ENCODE assay signal across 12 cellular contexts in genomic region chr7:150365673-150366398, GRCh38. TPM values are rescaled to one million over a fixed set of nuclear protein-coding genes. Genes with fewer than 3 reads are reported as not detected.
DNase-seq lines count a peak whose midpoint lies in the region; ATAC-seq, FAIRE-seq and TF ChIP-seq lines count a peak whose summit lies in the region.
"Had no signal": no experiment of that assay in that cellular context is flagged by ENCODE, and none has a peak within 500 bp of the region (broad histone marks: within the 10 kb centered on the region; RNA-seq: fewer than 3 reads in every experiment).

No MANE protein-coding gene starts in this region.

- H2BK20ac ChIP-seq in H1 (ENCODE audit: low read length): 0 out of 2 replicates have a peak overlapping the region, but pooled peaks have one; percentile 48

- DNase-seq in H7 (peak; percentile 34), H1 (ENCODE audit: low read depth in 1 of 2, low spot score in 2 of 2) (no peak), NCI-H524 treated with DMSO at 0.1 percent for 48 hours (lab: John Stamatoyannopoulos, UW) (no peak)
- no peak for DNase-seq in stimulated activated effector memory CD8-positive, alpha-beta T cell treated with anti-CD3 and anti-CD28 coated beads, Interleukin-12 subunit alpha, Interleukin-12 subunit beta, amount 100 ng/mL, for 72 hours (ENCODE audit: low spot score in 2 of 2)
- DNase-seq: activated CD4-positive, alpha-beta T cell treated with anti-CD3 and anti-CD28 coated beads, Interleukin-2, amount 10 ng/mL, durations not matched to agents 7 days and 5 days; islet precursor cell; NCI-H2029; uterus had no signal

- no peak overlapping the region for H2BK15ac ChIP-seq in H1 (ENCODE audit: low read length)

- peak overlapping the region; percentile 90 for H2BK12ac ChIP-seq in H1 (ENCODE audit: low read depth, low read length)

- no peak overlapping the region for H2BK120ac ChIP-seq in H1 (replicated peaks; ENCODE audit: low read depth, low read length)

- H3K79me2 ChIP-seq in OCI-LY3 (ENCODE audit: low read length): peaks cover 29% of the 10 kb centered on the region
- peaks cover 7 to 20% of the 10 kb centered on the region in 2 experiments; a peak in 3 of 4 replicates for H3K79me2 ChIP-seq in H1 (ENCODE audit: control insufficient read depth in 1 of 2, insufficient read depth in 2 of 2, low read length in 2 of 2)

- TF ChIP-seq RAD21 in H1 (IDR thresholded peaks at IDR 0.05 in 1 of 2, conservative IDR thresholded peaks at IDR 0.05 in 1 of 2; ENCODE audit: low read depth in 2 of 2, low read length in 2 of 2): no peak

- peak overlapping the region; percentile 8 for H3K27ac Mint-ChIP-seq in stimulated activated effector memory CD8-positive, alpha-beta T cell treated with anti-CD3 and anti-CD28 coated beads, Interleukin-12 subunit alpha, Interleukin-12 subunit beta, amount 100 ng/mL, for 72 hours
- H3K27ac Mint-ChIP-seq: activated CD4-positive, alpha-beta T cell treated with anti-CD3 and anti-CD28 coated beads, Interleukin-2, amount 10 ng/mL, durations not matched to agents 7 days and 5 days had no signal

- no peak overlapping the region for H2AK5ac ChIP-seq in H1 (ENCODE audit: low read depth, low read length)

- no peak for FAIRE-seq in H1 (lab: Jason Lieb, UNC)

- H3K36me3 Mint-ChIP-seq in stimulated activated effector memory CD8-positive, alpha-beta T cell treated with anti-CD3 and anti-CD28 coated beads, Interleukin-12 subunit alpha, Interleukin-12 subunit beta, amount 100 ng/mL, for 72 hours: peaks cover 20% of the 10 kb centered on the region

- no peak overlapping the region for H3K23ac ChIP-seq in H1 (ENCODE audit: insufficient read length)

- H3K27me3 ChIP-seq in H7 (ENCODE audit: control insufficient read depth, insufficient read depth, low read length) (no peaks in the 10 kb centered on the region), OCI-LY3 (ENCODE audit: low read depth, low read length) (no peaks in the 10 kb centered on the region), H1 (replicated peaks in 1 of 4; ENCODE audit: control insufficient read depth in 3 of 4, extremely low read depth in 1 of 4, insufficient read depth in 3 of 4, low read length in 3 of 4) (no peaks in the 10 kb centered on the region)
- H3K27me3 ChIP-seq: uterus had no signal

- H4K5ac ChIP-seq in H1 (ENCODE audit: insufficient read length, low read depth, low read length): no peak overlapping the region

- H3K18ac ChIP-seq in H1 (ENCODE audit: extremely low read depth, low read length): peak overlapping the region; percentile 86; the same call in 1 of the 2 replicates

- H3K9me3 Mint-ChIP-seq in stimulated activated effector memory CD8-positive, alpha-beta T cell treated with anti-CD3 and anti-CD28 coated beads, Interleukin-12 subunit alpha, Interleukin-12 subunit beta, amount 100 ng/mL, for 72 hours: no peaks in the 10 kb centered on the region
- H3K9me3 Mint-ChIP-seq: activated CD4-positive, alpha-beta T cell treated with anti-CD3 and anti-CD28 coated beads, Interleukin-2, amount 10 ng/mL, durations not matched to agents 7 days and 5 days had no signal

- ATAC-seq in stimulated activated effector memory CD8-positive, alpha-beta T cell treated with anti-CD3 and anti-CD28 coated beads, Interleukin-12 subunit alpha, Interleukin-12 subunit beta, amount 100 ng/mL, for 72 hours: no peak
- ATAC-seq in HG02678 (IDR thresholded peaks at IDR 0.05; ENCODE audit: unreplicated experiment) (no peak), HG02759 (IDR thresholded peaks at IDR 0.05; ENCODE audit: unreplicated experiment) (no peak)

- H3K27ac ChIP-seq in OCI-LY3 (ENCODE audit: low read length): peak overlapping the region; percentile 93
- peak overlapping the region; percentile 6; the same call in 1 of the 2 replicates for H3K27ac ChIP-seq in H1 (ENCODE audit: low read depth, low read length)
- H3K27ac ChIP-seq: uterus had no signal

- no peak overlapping the region for H3K4me3 Mint-ChIP-seq in stimulated activated effector memory CD8-positive, alpha-beta T cell treated with anti-CD3 and anti-CD28 coated beads, Interleukin-12 subunit alpha, Interleukin-12 subunit beta, amount 100 ng/mL, for 72 hours
- H3K4me3 Mint-ChIP-seq: activated CD4-positive, alpha-beta T cell treated with anti-CD3 and anti-CD28 coated beads, Interleukin-2, amount 10 ng/mL, durations not matched to agents 7 days and 5 days had no signal

- POLR2A ChIA-PET in H1 (lab: Charles Lee; ENCODE audit: partially characterized antibody): interaction anchor here (1.0 to 7.6 kb wide), 11 partner anchors 10 to 47 kb away, joined by 3 to 116 read pairs (median 5); partner anchors contain the start of gene RARRES2

- no peak overlapping the region for H3K14ac ChIP-seq in H1 (ENCODE audit: insufficient read length)

- H3K4me3 ChIP-seq in H7 (ENCODE audit: insufficient read depth, low read depth, low read length) (no peak overlapping the region), OCI-LY3 (ENCODE audit: low read length) (0 out of 2 replicates have a peak overlapping the region, but pooled peaks have one; percentile 20), H1 (ENCODE audit: extremely low read depth in 1 of 4, insufficient read depth in 2 of 4, low read depth in 3 of 4, low read length in 4 of 4) (no peak overlapping the region)
- H3K4me3 ChIP-seq: uterus had no signal

- no peak overlapping the region for H2AFZ ChIP-seq in OCI-LY3 (ENCODE audit: low read depth, low read length)
- no peak overlapping the region for H2AFZ ChIP-seq in H1 (ENCODE audit: low read length)

- peaks cover 18% of the 10 kb centered on the region for H3K4me1 Mint-ChIP-seq in stimulated activated effector memory CD8-positive, alpha-beta T cell treated with anti-CD3 and anti-CD28 coated beads, Interleukin-12 subunit alpha, Interleukin-12 subunit beta, amount 100 ng/mL, for 72 hours

- H4K20me1 ChIP-seq in OCI-LY3 (ENCODE audit: insufficient read depth, low read length) (peaks cover 13% of the 10 kb centered on the region), H1 (replicated peaks in 1 of 2; ENCODE audit: control insufficient read depth in 1 of 2, insufficient read depth in 2 of 2, low read length in 2 of 2) (peaks cover 2% of the 10 kb centered on the region in 2 experiments)

- H3K4ac ChIP-seq in H1 (replicated peaks; ENCODE audit: insufficient read length, low read depth, low read length): no peak overlapping the region

- TF ChIP-seq CTCF in OCI-LY3 (IDR thresholded peaks at IDR 0.05; ENCODE audit: low read depth, low read length) (no peak), H1 (IDR thresholded peaks at IDR 0.05; ENCODE audit: control extremely low read depth in 1 of 3, insufficient read depth in 1 of 3, low read depth in 1 of 3, low read length in 3 of 3) (no peak)

- H4K8ac ChIP-seq in H1 (ENCODE audit: extremely low read depth, insufficient read depth, low read length): no peak overlapping the region

- peak overlapping the region; percentile 83; the same call in 1 of the 2 replicates for H2BK5ac ChIP-seq in H1 (ENCODE audit: low read depth, low read length)

- CTCF ChIA-PET in H1 (lab: Charles Lee; ENCODE audit: partially characterized antibody): interaction anchor here (0.8 to 1.9 kb wide), 11 partner anchors 11 to 80 kb away, joined by 3 to 7 read pairs (median 4); no protein-coding TSS in a partner anchor

- no peaks in the 10 kb centered on the region for H3K9me3 ChIP-seq in OCI-LY3 (ENCODE audit: insufficient read depth, low read length)
- H3K9me3 ChIP-seq in H1 (ENCODE audit: insufficient read depth in 2 of 2, low read depth in 1 of 2, low read length in 1 of 2): no peaks in the 10 kb centered on the region
- H3K9me3 ChIP-seq: uterus had no signal

- H3K4me2 ChIP-seq in OCI-LY3 (ENCODE audit: low read length) (peak overlapping the region; percentile 62), H1 (ENCODE audit: insufficient read depth in 1 of 2, low read depth in 2 of 2, low read length in 2 of 2) (no peak overlapping the region)

- TF ChIP-seq EP300 in H1 (IDR thresholded peaks at IDR 0.05; ENCODE audit: borderline replicate concordance in 1 of 2, low read depth in 2 of 2, low read length in 2 of 2): no peak

- peak overlapping the region; percentile 49 for H3K9ac ChIP-seq in OCI-LY3 (ENCODE audit: low read length)
- no peak overlapping the region; a peak in 1 of 7 replicates for H3K9ac ChIP-seq in H1 (replicated peaks in 1 of 4; ENCODE audit: extremely low read depth in 1 of 4, low read depth in 3 of 4, low read length in 3 of 4)

- H3K36me3 ChIP-seq in H7 (replicated peaks; ENCODE audit: control insufficient read depth, insufficient read depth, low read length): peaks cover 7% of the 10 kb centered on the region
- H3K36me3 ChIP-seq in OCI-LY3 (replicated peaks; ENCODE audit: low read depth, low read length): peaks cover 17% of the 10 kb centered on the region
- peaks cover 0 to 12% (median 5%) of the 10 kb centered on the region in 4 experiments; a peak in 5 of 8 replicates for H3K36me3 ChIP-seq in H1 (ENCODE audit: control insufficient read depth in 2 of 4, insufficient read depth in 4 of 4, low read length in 3 of 4)
- H3K36me3 ChIP-seq: uterus had no signal

- no peak for TF ChIP-seq POLR2A in H1 (IDR thresholded peaks at IDR 0.05; ENCODE audit: control extremely low read depth in 1 of 2, low read depth in 2 of 2, low read length in 2 of 2)

- H4K91ac ChIP-seq in H1 (replicated peaks; ENCODE audit: insufficient read length, low read length): no peak overlapping the region

- no peak overlapping the region for H3K56ac ChIP-seq in H1 (replicated peaks; ENCODE audit: insufficient read length, low read depth, low read length)

- peaks cover 11% of the 10 kb centered on the region; the same call in 1 of the 2 replicates for H3K23me2 ChIP-seq in H1 (ENCODE audit: low read depth, low read length)

- H3K4me1 ChIP-seq in OCI-LY3 (ENCODE audit: low read length) (peaks cover 67% of the 10 kb centered on the region), H1 (replicated peaks in 1 of 4; ENCODE audit: control insufficient read depth in 3 of 4, insufficient read depth in 4 of 4, low read length in 3 of 4) (peaks cover 18 to 35% (median 23%) of the 10 kb centered on the region in 4 experiments)

- H3K79me1 ChIP-seq in H1 (ENCODE audit: low read depth, low read length): peaks cover 6% of the 10 kb centered on the region

- 79% methylated on average over 5 of the region's 5 CpGs; no CpG with 5 or more reads in 1 of the 2 experiments for WGBS in H1 (ENCODE audit: extremely low coverage in 1 of 2, insufficient coverage in 1 of 2, insufficient read length in 1 of 2, insufficient replicate concordance in 2 of 2, low coverage in 1 of 2, low lambda C conversion rate in 2 of 2, missing lambda C conversion rate in 1 of 2), 2 experiments

RNA-seq across cellular contexts. Expression of gene REPIN1, which starts 2.8 kb away (rescaled TPM):
- 149 and 155 TPM in 2 replicates for total RNA-seq in H7 (2014; rRNA removed; shearing (Covaris generic))
- 125 and 130 TPM in 2 replicates for total RNA-seq in H1 (2021; fragmentation: NEBNext Ultra II Directional; extraction: Animal tissue kit (Norgen Biotek cat#: 25700))
- polyA plus RNA-seq in H1 (2011; rRNA removed): 98.6 and 147 TPM in 2 replicates
- polyA plus RNA-seq in H1 (2011; cell fraction: cytosol; rRNA removed): 110 TPM
- polyA plus RNA-seq in H1 (2011; cell fraction: nucleus; rRNA removed): 159 TPM
- polyA plus RNA-seq in H1 (2012, experiment 1 of 2): 81.6 to 105 TPM (median 96.5 TPM) in 4 replicates
- 86.7 TPM for polyA plus RNA-seq in H1 (2012, experiment 2 of 2)
- 78.2 TPM for polyA plus RNA-seq in H1 (2013, experiment 1 of 2)
- polyA plus RNA-seq in H1 (2013, experiment 2 of 2): 74.4 TPM
- 39.8 and 47.5 TPM in 2 replicates for polyA minus RNA-seq in H1 (2011; rRNA and poly(A)+ RNA removed)
- polyA minus RNA-seq in H1 (2011; cell fraction: cytosol; rRNA and poly(A)+ RNA removed): 55.6 TPM
- polyA minus RNA-seq in H1 (2011; cell fraction: nucleus; rRNA and poly(A)+ RNA removed): 72.6 TPM

RNA-seq across cellular contexts. Expression of gene ZNF775, which starts 13.3 kb away (rescaled TPM):
- total RNA-seq in H7 (2014; rRNA removed; shearing (Covaris generic)): 44.2 and 56.7 TPM in 2 replicates
- total RNA-seq in H1 (2021; fragmentation: NEBNext Ultra II Directional; extraction: Animal tissue kit (Norgen Biotek cat#: 25700)): 21.5 and 24.9 TPM in 2 replicates
- polyA plus RNA-seq in H1 (2011; rRNA removed): 13.6 and 22.5 TPM in 2 replicates
- polyA plus RNA-seq in H1 (2011; cell fraction: cytosol; rRNA removed): 23.8 TPM
- 26.9 TPM for polyA plus RNA-seq in H1 (2011; cell fraction: nucleus; rRNA removed)
- polyA plus RNA-seq in H1 (2012, experiment 1 of 2): 12.3 to 21.8 TPM (median 20.3 TPM) in 4 replicates
- polyA plus RNA-seq in H1 (2012, experiment 2 of 2): 13.0 TPM
- polyA plus RNA-seq in H1 (2013, experiment 1 of 2): 9.1 TPM
- polyA plus RNA-seq in H1 (2013, experiment 2 of 2): 8.5 TPM
- polyA minus RNA-seq in H1 (2011; rRNA and poly(A)+ RNA removed): 2.5 and 2.9 TPM in 2 replicates
- 21.4 TPM for polyA minus RNA-seq in H1 (2011; cell fraction: cytosol; rRNA and poly(A)+ RNA removed)
- 15.7 TPM for polyA minus RNA-seq in H1 (2011; cell fraction: nucleus; rRNA and poly(A)+ RNA removed)

RNA-seq across cellular contexts. Expression of gene RARRES2, which starts 24.4 kb away (rescaled TPM):
- total RNA-seq in H7 (2014; rRNA removed; shearing (Covaris generic)): 198 and 223 TPM in 2 replicates
- 254 and 264 TPM in 2 replicates for total RNA-seq in H1 (2021; fragmentation: NEBNext Ultra II Directional; extraction: Animal tissue kit (Norgen Biotek cat#: 25700))
- polyA plus RNA-seq in H1 (2011; rRNA removed): 441 and 483 TPM in 2 replicates
- 569 TPM for polyA plus RNA-seq in H1 (2011; cell fraction: cytosol; rRNA removed)
- 327 TPM for polyA plus RNA-seq in H1 (2011; cell fraction: nucleus; rRNA removed)
- 326 to 515 TPM (median 467 TPM) in 4 replicates for polyA plus RNA-seq in H1 (2012, experiment 1 of 2)
- polyA plus RNA-seq in H1 (2012, experiment 2 of 2): 519 TPM
- 191 TPM for polyA plus RNA-seq in H1 (2013, experiment 1 of 2)
- polyA plus RNA-seq in H1 (2013, experiment 2 of 2): 244 TPM
- polyA minus RNA-seq in H1 (2011; rRNA and poly(A)+ RNA removed): 29.0 and 37.7 TPM in 2 replicates
- 63.9 TPM for polyA minus RNA-seq in H1 (2011; cell fraction: cytosol; rRNA and poly(A)+ RNA removed)
- 52.1 TPM for polyA minus RNA-seq in H1 (2011; cell fraction: nucleus; rRNA and poly(A)+ RNA removed)
- total RNA-seq: activated CD4-positive, alpha-beta T cell treated with anti-CD3 and anti-CD28 coated beads, Interleukin-2, amount 10 ng/mL, durations not matched to agents 7 days and 5 days; H4 had no signal

RNA-seq across cellular contexts. Expression of gene ACTR3C, which starts 42.5 kb away (rescaled TPM):
- 0.73 and 3.2 TPM in 2 replicates for total RNA-seq in H7 (2014; rRNA removed; shearing (Covaris generic))
- total RNA-seq in H1 (2021; fragmentation: NEBNext Ultra II Directional; extraction: Animal tissue kit (Norgen Biotek cat#: 25700)): 0.84 TPM in 1 of 2 replicates, not detected in the other
- polyA plus RNA-seq in H1 (2011; rRNA removed): 0.78 and 1.5 TPM in 2 replicates
- polyA plus RNA-seq in H1 (2011; cell fraction: cytosol; rRNA removed): 1.3 TPM
- 1.6 TPM for polyA plus RNA-seq in H1 (2011; cell fraction: nucleus; rRNA removed)
- polyA plus RNA-seq in H1 (2012, experiment 1 of 2): 0.98 to 2.0 TPM (median 1.4 TPM) in 4 replicates
- polyA plus RNA-seq in H1 (2012, experiment 2 of 2): 0.75 TPM
- not detected for polyA plus RNA-seq in H1 (2013, experiment 1 of 2)
- polyA plus RNA-seq in H1 (2013, experiment 2 of 2): 0.07 TPM
- 2.5 and 6.1 TPM in 2 replicates for polyA minus RNA-seq in H1 (2011; rRNA and poly(A)+ RNA removed)
- 1.9 TPM for polyA minus RNA-seq in H1 (2011; cell fraction: cytosol; rRNA and poly(A)+ RNA removed)
- 15.5 TPM for polyA minus RNA-seq in H1 (2011; cell fraction: nucleus; rRNA and poly(A)+ RNA removed)

RNA-seq across cellular contexts. Expression of gene LRRC61, which starts 42.7 kb away (rescaled TPM):
- total RNA-seq in H7 (2014; rRNA removed; shearing (Covaris generic)): 38.3 and 39.4 TPM in 2 replicates
- 0.73 and 1.0 TPM in 2 replicates for total RNA-seq in H1 (2021; fragmentation: NEBNext Ultra II Directional; extraction: Animal tissue kit (Norgen Biotek cat#: 25700))
- polyA plus RNA-seq in H1 (2011; rRNA removed): 44.8 and 72.4 TPM in 2 replicates
- 40.2 TPM for polyA plus RNA-seq in H1 (2011; cell fraction: cytosol; rRNA removed)
- 36.1 TPM for polyA plus RNA-seq in H1 (2011; cell fraction: nucleus; rRNA removed)
- polyA plus RNA-seq in H1 (2012, experiment 1 of 2): 12.3 to 27.6 TPM (median 25.8 TPM) in 4 replicates
- 31.8 TPM for polyA plus RNA-seq in H1 (2012, experiment 2 of 2)
- polyA plus RNA-seq in H1 (2013, experiment 1 of 2): 0.34 TPM
- 0.42 TPM for polyA plus RNA-seq in H1 (2013, experiment 2 of 2)
- 14.4 and 19.1 TPM in 2 replicates for polyA minus RNA-seq in H1 (2011; rRNA and poly(A)+ RNA removed)
- polyA minus RNA-seq in H1 (2011; cell fraction: cytosol; rRNA and poly(A)+ RNA removed): 27.4 TPM
- polyA minus RNA-seq in H1 (2011; cell fraction: nucleus; rRNA and poly(A)+ RNA removed): 16.0 TPM
- total RNA-seq: H4 had no signal
